ENCODE assay signal across 33 cellular contexts in the genomic region with DNA sequence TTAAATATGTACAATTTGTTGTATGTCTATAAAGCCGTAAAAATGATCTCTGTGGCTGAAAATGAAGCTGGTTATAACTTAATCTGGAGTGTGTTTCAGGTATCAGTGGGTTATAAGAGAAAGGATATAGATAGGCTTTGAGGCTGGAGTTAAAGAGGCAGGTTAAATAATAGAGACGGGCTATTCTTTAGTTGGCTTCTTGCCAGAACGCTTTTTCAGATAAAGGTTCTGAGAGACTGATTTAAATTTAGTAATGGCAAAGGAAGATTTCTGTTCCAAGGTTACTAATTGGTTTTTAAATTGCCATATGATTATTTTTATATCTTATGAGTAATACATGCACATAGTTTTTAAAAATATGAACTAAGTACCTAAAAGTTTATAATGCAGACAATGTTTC.
"Had no signal": no experiment of that assay in that cellular context is flagged by ENCODE, and none has a peak within 500 bp of the region (broad histone marks: within the 10 kb centered on the region; RNA-seq: fewer than 3 reads in every experiment).

No MANE protein-coding gene starts in this region.

- H3K9me3 Mint-ChIP-seq: activated naive CD4-positive, alpha-beta T cell treated with anti-CD3 and anti-CD28 coated beads, Interleukin-2, amount 50 U/mL, for 24 hours; activated naive CD8-positive, alpha-beta T cell treated with anti-CD3 and anti-CD28 coated beads for 36 hours; activated T-helper 1 cell treated with anti-CD3 and anti-CD28 coated beads, Interleukin-12 subunit alpha, Interleukin-12 subunit beta, Interleukin-2, Interleukin-4 antibody, amounts not matched to agents 30 ng/mL and 10 ng/mL and 1 ng/mL, durations not matched to agents 14 hours and 24 hours and 36 hours; activated T-helper 2 cell treated with anti-CD3 and anti-CD28 coated beads, Interferon-gamma antibody, Interleukin-2, Interleukin-4, amounts not matched to agents 10 μg/mL and 5 μg/mL and 100 μg/mL, durations not matched to agents 14 hours and 24 hours and 36 hours; effector memory CD8-positive, alpha-beta T cell had no signal

- H3K27ac Mint-ChIP-seq: activated CD4-positive, alpha-beta memory T cell treated with anti-CD3 and anti-CD28 coated beads for 36 hours; activated CD4-positive, alpha-beta T cell treated with anti-CD3 and anti-CD28 coated beads for 36 hours; activated CD4-positive, alpha-beta T cell treated with anti-CD3 and anti-CD28 coated beads, Interleukin-2, amount 10 ng/mL, durations not matched to agents 24 days and 14 days; activated CD8-positive, alpha-beta memory T cell treated with anti-CD3 and anti-CD28 coated beads, Interleukin-2, amount 10 ng/mL, durations not matched to agents 7 days and 5 days; activated CD8-positive, alpha-beta T cell treated with anti-CD3 and anti-CD28 coated beads, Interleukin-2, amount 10 ng/mL, durations not matched to agents 7 days and 5 days; activated naive CD4-positive, alpha-beta T cell treated with anti-CD3 and anti-CD28 coated beads for 36 hours; activated naive CD4-positive, alpha-beta T cell treated with anti-CD3 and anti-CD28 coated beads, Interleukin-2, amount 50 U/mL, for 24 hours; activated naive CD8-positive, alpha-beta T cell treated with anti-CD3 and anti-CD28 coated beads for 36 hours; activated naive CD8-positive, alpha-beta T cell treated with anti-CD3 and anti-CD28 coated beads, Interleukin-2, amount 50 U/mL, for 24 hours; activated T-helper 1 cell treated with anti-CD3 and anti-CD28 coated beads, Interleukin-12 subunit alpha, Interleukin-12 subunit beta, Interleukin-2, Interleukin-4 antibody, amounts not matched to agents 30 ng/mL and 10 ng/mL and 1 ng/mL, durations not matched to agents 14 hours and 24 hours and 36 hours; activated T-helper 2 cell treated with anti-CD3 and anti-CD28 coated beads, Interferon-gamma antibody, Interleukin-2, Interleukin-4, amounts not matched to agents 10 μg/mL and 5 μg/mL and 100 μg/mL, durations not matched to agents 14 hours and 24 hours and 36 hours; effector memory CD8-positive, alpha-beta T cell; T-helper 17 cell had no signal

- H3K27ac ChIP-seq: adrenal gland, body of pancreas, esophagus muscularis mucosa, foreskin keratinocyte, gastrocnemius medialis, heart left ventricle had no signal

- H3K4me3 Mint-ChIP-seq: activated CD4-positive, alpha-beta memory T cell treated with anti-CD3 and anti-CD28 coated beads for 36 hours; activated CD4-positive, alpha-beta T cell treated with anti-CD3 and anti-CD28 coated beads for 36 hours; activated CD4-positive, alpha-beta T cell treated with anti-CD3 and anti-CD28 coated beads, Interleukin-2, amount 10 ng/mL, durations not matched to agents 24 days and 14 days; activated CD8-positive, alpha-beta memory T cell treated with anti-CD3 and anti-CD28 coated beads, Interleukin-2, amount 10 ng/mL, durations not matched to agents 7 days and 5 days; activated CD8-positive, alpha-beta T cell treated with anti-CD3 and anti-CD28 coated beads, Interleukin-2, amount 10 ng/mL, durations not matched to agents 7 days and 5 days; activated naive CD4-positive, alpha-beta T cell treated with anti-CD3 and anti-CD28 coated beads for 36 hours; activated naive CD4-positive, alpha-beta T cell treated with anti-CD3 and anti-CD28 coated beads, Interleukin-2, amount 50 U/mL, for 24 hours; activated naive CD8-positive, alpha-beta T cell treated with anti-CD3 and anti-CD28 coated beads for 36 hours; activated naive CD8-positive, alpha-beta T cell treated with anti-CD3 and anti-CD28 coated beads, Interleukin-2, amount 50 U/mL, for 24 hours; activated T-helper 1 cell treated with anti-CD3 and anti-CD28 coated beads, Interleukin-12 subunit alpha, Interleukin-12 subunit beta, Interleukin-2, Interleukin-4 antibody, amounts not matched to agents 30 ng/mL and 10 ng/mL and 1 ng/mL, durations not matched to agents 14 hours and 24 hours and 36 hours; effector memory CD8-positive, alpha-beta T cell; T-helper 17 cell had no signal

- H3K4me3 ChIP-seq: adrenal gland, body of pancreas, esophagus muscularis mucosa, gastrocnemius medialis, heart left ventricle had no signal

- H3K27me3 Mint-ChIP-seq: activated CD4-positive, alpha-beta memory T cell treated with anti-CD3 and anti-CD28 coated beads for 36 hours; activated CD4-positive, alpha-beta T cell treated with anti-CD3 and anti-CD28 coated beads for 36 hours; activated CD4-positive, alpha-beta T cell treated with anti-CD3 and anti-CD28 coated beads, Interleukin-2, amount 10 ng/mL, durations not matched to agents 24 days and 14 days; activated CD8-positive, alpha-beta memory T cell treated with anti-CD3 and anti-CD28 coated beads, Interleukin-2, amount 10 ng/mL, durations not matched to agents 7 days and 5 days; activated naive CD4-positive, alpha-beta T cell treated with anti-CD3 and anti-CD28 coated beads, Interleukin-2, amount 50 U/mL, for 24 hours; activated naive CD8-positive, alpha-beta T cell treated with anti-CD3 and anti-CD28 coated beads for 36 hours; T-helper 17 cell had no signal

- H3K36me3 Mint-ChIP-seq: activated CD8-positive, alpha-beta memory T cell treated with anti-CD3 and anti-CD28 coated beads, Interleukin-2, amount 10 ng/mL, durations not matched to agents 7 days and 5 days; activated naive CD8-positive, alpha-beta T cell treated with anti-CD3 and anti-CD28 coated beads for 36 hours had no signal

- H3K4me1 ChIP-seq: adrenal gland, body of pancreas, foreskin keratinocyte, gastrocnemius medialis had no signal

- H3K36me3 ChIP-seq: adrenal gland, esophagus muscularis mucosa, gastrocnemius medialis, heart left ventricle had no signal

- H3K9me3 ChIP-seq: body of pancreas, esophagus muscularis mucosa, gastrocnemius medialis had no signal

- H3K4me1 Mint-ChIP-seq: activated CD4-positive, alpha-beta T cell treated with anti-CD3 and anti-CD28 coated beads for 36 hours; activated CD4-positive, alpha-beta T cell treated with anti-CD3 and anti-CD28 coated beads, Interleukin-2, amount 10 ng/mL, durations not matched to agents 24 days and 14 days; activated CD8-positive, alpha-beta memory T cell treated with anti-CD3 and anti-CD28 coated beads, Interleukin-2, amount 10 ng/mL, durations not matched to agents 7 days and 5 days; activated naive CD4-positive, alpha-beta T cell treated with anti-CD3 and anti-CD28 coated beads, Interleukin-2, amount 50 U/mL, for 24 hours; activated naive CD8-positive, alpha-beta T cell treated with anti-CD3 and anti-CD28 coated beads for 36 hours; activated naive CD8-positive, alpha-beta T cell treated with anti-CD3 and anti-CD28 coated beads, Interleukin-2, amount 50 U/mL, for 24 hours; T-helper 17 cell had no signal

- DNase-seq: activated CD4-positive, alpha-beta memory T cell treated with anti-CD3 and anti-CD28 coated beads for 36 hours; activated CD4-positive, alpha-beta T cell treated with anti-CD3 and anti-CD28 coated beads for 36 hours; activated CD4-positive, alpha-beta T cell treated with anti-CD3 and anti-CD28 coated beads, Interleukin-2, amount 10 ng/mL, durations not matched to agents 24 days and 14 days; activated CD4-positive, CD25-positive, alpha-beta regulatory T cell; activated CD4-positive, CD25-positive, alpha-beta regulatory T cell treated with anti-CD3 and anti-CD28 coated beads, Interleukin-2, amount 50 U/mL, for 72 hours; activated CD8-positive, alpha-beta memory T cell treated with anti-CD3 and anti-CD28 coated beads, Interleukin-2, amount 10 ng/mL, durations not matched to agents 7 days and 5 days; activated CD8-positive, alpha-beta memory T cell treated with anti-CD3 and anti-CD28 coated beads, Interleukin-2, amount 50 U/mL, for 4 hours; activated CD8-positive, alpha-beta T cell treated with anti-CD3 and anti-CD28 coated beads, Interleukin-2, amount 10 ng/mL, durations not matched to agents 7 days and 5 days; activated effector memory CD4-positive, alpha-beta T cell treated with anti-CD3 and anti-CD28 coated beads, Interleukin-2, amount 50 U/mL, for 16 hours; activated naive CD4-positive, alpha-beta T cell treated with anti-CD3 and anti-CD28 coated beads for 36 hours; activated naive CD8-positive, alpha-beta T cell treated with anti-CD3 and anti-CD28 coated beads for 36 hours; activated naive CD8-positive, alpha-beta T cell treated with anti-CD3 and anti-CD28 coated beads, Interleukin-2, amount 50 U/mL, for 24 hours; activated T-cell treated with anti-CD3 and anti-CD28 coated beads, Interleukin-2, amount 50 U/mL, for 1 hour; activated T-cell treated with anti-CD3 and anti-CD28 coated beads, Interleukin-2, amount 50 U/mL, for 48 hours; adrenal gland; amygdala; aorta; body of pancreas; caudate nucleus; cortex of kidney; dermis blood vessel endothelial cell; effector CD4-positive, alpha-beta T cell; effector memory CD8-positive, alpha-beta T cell; erythroblast; foreskin keratinocyte; gastrocnemius medialis; glutamatergic neuron; heart left ventricle; T-helper 17 cell had no signal
